17 cellular contexts compared by ENCODE assay signal in genomic region chr18:24763765-24764548, GRCh38.
DNase-seq lines count a peak whose midpoint lies in the region; ATAC-seq and TF ChIP-seq lines count a peak whose summit lies in the region.
"Had no signal": no experiment of that assay in that cellular context is flagged by ENCODE, and none has a peak within 500 bp of the region (broad histone marks: within the 10 kb centered on the region; RNA-seq: fewer than 3 reads in every experiment).

No MANE protein-coding gene starts in this region.

- H3K9me3 ChIP-seq in right atrium auricular region (peaks cover 0 to 10% of the 10 kb centered on the region in 2 donors), uterus (no peaks in the 10 kb centered on the region)
- H3K9me3 ChIP-seq: adrenal gland had no signal

- DNase-seq in Right ventricle myocardium inferior (ENCODE audit: missing footprints) (peak; percentile 72), right atrium auricular region (ENCODE audit: low spot score) (no peak), cardiac fibroblast (ENCODE audit: low read depth in 2 of 2) (peak; percentile 74), kidney glomerular epithelial cell (lab: John Stamatoyannopoulos, UW) (peak; percentile 41), uterus (peak; percentile 33 to 37), HUDEP-2 (lab: John Stamatoyannopoulos, UW; ENCODE audit: unreplicated experiment in 76 of 76) (no peak)
- DNase-seq in activated CD4-positive, alpha-beta T cell treated with anti-CD3 and anti-CD28 coated beads for 1 hour = no peak
- DNase-seq: 8988T; activated T-cell treated with anti-CD3 and anti-CD28 coated beads, Interleukin-2, amount 50 U/mL, for 1 hour; DMS53; kidney; naive thymus-derived CD4-positive, alpha-beta T cell; trophoblast cell had no signal

- TF ChIP-seq CTCF in right atrium auricular region (IDR thresholded peaks at IDR 0.05) = no peak
- TF ChIP-seq CTCF in cardiac fibroblast (IDR thresholded peaks at IDR 0.05; ENCODE audit: low read depth, low read length) = no peak
- no peak for TF ChIP-seq CTCF in uterus (IDR thresholded peaks at IDR 0.05)

- TF ChIP-seq POLR2A in uterus (IDR thresholded peaks at IDR 0.05) = no peak

- no peak overlapping the region for H3K4me3 ChIP-seq in right atrium auricular region
- no peak overlapping the region for H3K4me3 ChIP-seq in cardiac fibroblast (replicated peaks in 1 of 2; ENCODE audit: low read depth in 2 of 2, low read length in 2 of 2)
- H3K4me3 ChIP-seq in uterus = no peak overlapping the region
- H3K4me3 ChIP-seq: adrenal gland, GM23338 had no signal

- no peaks in the 10 kb centered on the region for H3K36me3 ChIP-seq in right atrium auricular region
- H3K36me3 ChIP-seq in uterus = no peaks in the 10 kb centered on the region
- H3K36me3 ChIP-seq: adrenal gland had no signal

- peaks cover 0 to 19% of the 10 kb centered on the region in 2 donors for H3K4me1 ChIP-seq in right atrium auricular region
- no peaks in the 10 kb centered on the region for H3K4me1 ChIP-seq in uterus
- H3K4me1 ChIP-seq: adrenal gland had no signal

- intact Hi-C loops in Right ventricle myocardium inferior (cut with DNase I) = no loop called here
- intact Hi-C loops in uterus (cut with DNase I; ENCODE audit: low total_unique reads) = no loop called here

- ATAC-seq in Right ventricle myocardium inferior (peak; percentile 86), GM18517 (IDR thresholded peaks at IDR 0.05; ENCODE audit: unreplicated experiment) (no peak)
- ATAC-seq: activated CD4-positive, CD25-positive, alpha-beta regulatory T cell treated with anti-CD3 and anti-CD28 coated beads, Interleukin-2, amount 50 U/mL, for 24 hours; GM23338; naive thymus-derived CD4-positive, alpha-beta T cell had no signal

- H3K27ac ChIP-seq in right atrium auricular region (peak overlapping the region in 1 of 2 donors; percentile 28), uterus (no peak overlapping the region)
- H3K27ac ChIP-seq: adrenal gland had no signal

- H3K27me3 ChIP-seq in right atrium auricular region = no peaks in the 10 kb centered on the region
- H3K27me3 ChIP-seq in uterus = no peaks in the 10 kb centered on the region
- H3K27me3 ChIP-seq: adrenal gland had no signal

Comparison
In these comparisons a context has a peak if more than half of its experiments do, and no peak if none do; other contexts are left out.
1. DNase-seq: peak in Right ventricle myocardium inferior (single experiment), cardiac fibroblast (2 of 2), kidney glomerular epithelial cell (single experiment) and uterus (2 of 2); none in right atrium auricular region (single experiment), HUDEP-2 (0 of 76) and activated CD4-positive, alpha-beta T cell treated with anti-CD3 and anti-CD28 coated beads for 1 hour (single experiment).